15 cellular contexts compared by ENCODE assay signal in genomic region chr4:118099106-118099505, GRCh38.
A peak's percentile ranks its signal among the peaks of the same experiment; 100 is the strongest.
DNase-seq lines count a peak whose midpoint lies in the region; ATAC-seq, FAIRE-seq and TF ChIP-seq lines count a peak whose summit lies in the region.
"Had no signal": no experiment of that assay in that cellular context is flagged by ENCODE, and none has a peak within 500 bp of the region (broad histone marks: within the 10 kb centered on the region; RNA-seq: fewer than 3 reads in every experiment).

No MANE protein-coding gene starts in this region.

- H3K9me3 ChIP-seq in trophoblast cell (ENCODE audit: insufficient read depth, low read depth, low read length), result no peaks in the 10 kb centered on the region
- H3K9me3 ChIP-seq: BLaER1 treated with 17β-estradiol and CSF1 and Interleukin-3, amounts not matched to agents 10 nM and 100 nM had no signal

- no peak overlapping the region for H2AFZ ChIP-seq in trophoblast cell (ENCODE audit: insufficient read depth, low read length, poor library complexity)
- H2AFZ ChIP-seq: GM23338 had no signal

- no peak overlapping the region for H2AK5ac ChIP-seq in trophoblast cell (ENCODE audit: low read length)

- no peak overlapping the region for H3K27ac ChIP-seq in trophoblast cell (ENCODE audit: low read depth, low read length)
- H3K27ac ChIP-seq: BLaER1 treated with 17β-estradiol and CSF1 and Interleukin-3, amounts not matched to agents 10 nM and 100 nM had no signal

- H3K14ac ChIP-seq in trophoblast cell (ENCODE audit: low read length), result no peak overlapping the region

- H2BK120ac ChIP-seq in trophoblast cell (ENCODE audit: insufficient read depth, low read length, poor library complexity), result no peak overlapping the region

- in situ Hi-C loops in SK-MEL-5 (cut with HindIII; ENCODE audit: low pct_unique_long_range_greater_than_20kb, low sequenced_read_pairs), result no loop called here

- H3K79me2 ChIP-seq in trophoblast cell (ENCODE audit: control insufficient read depth, insufficient read depth, low read length, poor library complexity), result no peaks in the 10 kb centered on the region

- H3K79me1 ChIP-seq in trophoblast cell (ENCODE audit: low read length), result no peaks in the 10 kb centered on the region

- DNase-seq in D721Med (ENCODE audit: insufficient read length, low spot score) (no peak), NCI-H2227 treated with DMSO at 0.1 percent for 48 hours (lab: John Stamatoyannopoulos, UW) (peak; percentile 4), SK-MEL-5 (ENCODE audit: low read depth, low spot score) (peak; percentile 1), trophoblast cell (peak; percentile 25 to 69), Right ventricle myocardium superior (no peak), nucleus accumbens (lab: John Stamatoyannopoulos, UW) (no peak)
- no peak for DNase-seq in activated effector memory CD4-positive, alpha-beta T cell treated with anti-CD3 and anti-CD28 coated beads, Interleukin-2, amount 50 U/mL, for 16 hours
- DNase-seq: ACHN; CD4-positive, CD25-positive, alpha-beta regulatory T cell; DMS79; H7 had no signal

- no peak overlapping the region for H3K18ac ChIP-seq in trophoblast cell (ENCODE audit: low read length)

- H4K12ac ChIP-seq in trophoblast cell (ENCODE audit: low read depth, low read length), result no peak overlapping the region

- no peak overlapping the region for H3K4ac ChIP-seq in trophoblast cell (ENCODE audit: low read depth, low read length)

- no peak for ATAC-seq in Right ventricle myocardium superior (ENCODE audit: poor library complexity)
- ATAC-seq: GM23338 had no signal

- no peaks in the 10 kb centered on the region for H3K36me3 ChIP-seq in trophoblast cell (ENCODE audit: control insufficient read depth in 1 of 2, insufficient read depth in 2 of 2, low read length in 2 of 2)
- H3K36me3 ChIP-seq: BLaER1 treated with 17β-estradiol and CSF1 and Interleukin-3, amounts not matched to agents 10 nM and 100 nM had no signal

- no peak overlapping the region for H3K4me3 ChIP-seq in trophoblast cell (ENCODE audit: low read depth, low read length)
- H3K4me3 ChIP-seq: BLaER1 treated with 17β-estradiol and CSF1 and Interleukin-3, amounts not matched to agents 10 nM and 100 nM; GM23338 had no signal

- H3K4me2 ChIP-seq in trophoblast cell (ENCODE audit: low read length), result no peak overlapping the region
- H3K4me2 ChIP-seq: BLaER1 treated with 17β-estradiol and CSF1 and Interleukin-3, amounts not matched to agents 10 nM and 100 nM; GM23338 had no signal

- H2BK12ac ChIP-seq in trophoblast cell (ENCODE audit: low read length), result no peak overlapping the region

- no peak overlapping the region for H4K91ac ChIP-seq in trophoblast cell (ENCODE audit: low read depth, low read length)

- no peaks in the 10 kb centered on the region for H3K27me3 ChIP-seq in trophoblast cell (ENCODE audit: insufficient read depth, low read length)
- H3K27me3 ChIP-seq: BLaER1 treated with 17β-estradiol and CSF1 and Interleukin-3, amounts not matched to agents 10 nM and 100 nM had no signal

- H3K23ac ChIP-seq in trophoblast cell (ENCODE audit: low read length), result no peak overlapping the region

- H3K4me1 ChIP-seq in trophoblast cell (ENCODE audit: control insufficient read depth in 1 of 2, insufficient read depth in 2 of 2, low read length in 2 of 2), result no peaks in the 10 kb centered on the region
- H3K4me1 ChIP-seq: BLaER1 treated with 17β-estradiol and CSF1 and Interleukin-3, amounts not matched to agents 10 nM and 100 nM had no signal

- intact Hi-C loops in Right ventricle myocardium superior (cut with DNase I), result no loop called here

- H2BK5ac ChIP-seq in trophoblast cell (ENCODE audit: low read depth, low read length, poor library complexity), result no peak overlapping the region

- no CpG with 5 or more reads among the region's 3 CpGs for WGBS in trophoblast cell (ENCODE audit: extremely low coverage, insufficient coverage, insufficient read length)

- peak; percentile 94 for FAIRE-seq in D721Med (lab: Jason Lieb, UNC)
- FAIRE-seq: G401.6, GM12891 had no signal

- no peak overlapping the region for H3K9ac ChIP-seq in trophoblast cell (ENCODE audit: low read length)
- H3K9ac ChIP-seq: BLaER1 treated with 17β-estradiol and CSF1 and Interleukin-3, amounts not matched to agents 10 nM and 100 nM had no signal

- no peak for TF ChIP-seq CTCF in D721Med (IDR thresholded peaks at IDR 0.05; ENCODE audit: insufficient read depth, missing control alignments)

- H4K8ac ChIP-seq in trophoblast cell (ENCODE audit: low read depth, low read length), result no peak overlapping the region

Comparison
In these comparisons a context has a peak if more than half of its experiments do, and no peak if none do; other contexts are left out.
1. DNase-seq: peak in NCI-H2227 treated with DMSO at 0.1 percent for 48 hours (single experiment), SK-MEL-5 (single experiment) and trophoblast cell (2 of 2); none in D721Med (single experiment), Right ventricle myocardium superior (single experiment), nucleus accumbens (0 of 56) and activated effector memory CD4-positive, alpha-beta T cell treated with anti-CD3 and anti-CD28 coated beads, Interleukin-2, amount 50 U/mL, for 16 hours (single experiment).